In the genomic region with DNA sequence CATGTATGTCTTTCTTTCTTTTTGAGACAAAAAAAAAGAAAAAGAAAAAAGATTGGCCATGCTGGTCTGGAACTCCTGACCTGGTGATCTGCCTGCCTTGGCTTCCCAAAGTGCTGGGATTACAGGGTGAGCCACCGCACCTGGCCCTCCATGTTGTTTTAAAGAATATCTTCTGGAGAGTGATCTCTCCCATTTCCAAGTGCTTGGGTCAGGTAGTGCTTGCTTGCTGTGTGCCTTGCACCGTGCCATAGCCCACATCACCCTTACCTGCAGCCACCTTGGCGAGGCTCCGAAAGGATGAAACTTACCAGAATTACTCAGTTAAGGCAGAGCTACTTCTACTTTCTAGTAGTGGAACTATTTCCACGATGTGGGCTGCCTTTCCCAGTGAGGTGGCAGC, we compare ENCODE assay signal across 10 cellular contexts. TPM values are rescaled to one million over a fixed set of nuclear protein-coding genes. Genes with fewer than 3 reads are reported as not detected.
"Had no signal": no experiment of that assay in that cellular context is flagged by ENCODE, and none has a peak within 500 bp of the region (broad histone marks: within the 10 kb centered on the region; RNA-seq: fewer than 3 reads in every experiment).

No MANE protein-coding gene starts in this region.

- H3K27ac ChIP-seq: GM23248 had no signal

- H3K9me3 ChIP-seq: HAP-1 had no signal

- H3K4me3 ChIP-seq: GM23248, GM23338, HAP-1 had no signal

- ATAC-seq: GM23338, HCT116 had no signal

- DNase-seq: GM23248, GOT3, H7, H9, HCEC 1CT, HFFc6 had no signal

- H3K9ac ChIP-seq: GM23248 had no signal

- H3K36me3 ChIP-seq: HAP-1 had no signal

- H3K4me2 ChIP-seq: GM23338 had no signal

- H2AFZ ChIP-seq: GM23248, GM23338 had no signal

RNA-seq across cellular contexts. Expression of a gene that starts 39.9 kb away (rescaled TPM):
- total RNA-seq: GM23248, H4 had no signal
- polyA plus RNA-seq: GM23248 had no signal
